ENCODE assay signal across 8 cellular contexts in the genomic region with DNA sequence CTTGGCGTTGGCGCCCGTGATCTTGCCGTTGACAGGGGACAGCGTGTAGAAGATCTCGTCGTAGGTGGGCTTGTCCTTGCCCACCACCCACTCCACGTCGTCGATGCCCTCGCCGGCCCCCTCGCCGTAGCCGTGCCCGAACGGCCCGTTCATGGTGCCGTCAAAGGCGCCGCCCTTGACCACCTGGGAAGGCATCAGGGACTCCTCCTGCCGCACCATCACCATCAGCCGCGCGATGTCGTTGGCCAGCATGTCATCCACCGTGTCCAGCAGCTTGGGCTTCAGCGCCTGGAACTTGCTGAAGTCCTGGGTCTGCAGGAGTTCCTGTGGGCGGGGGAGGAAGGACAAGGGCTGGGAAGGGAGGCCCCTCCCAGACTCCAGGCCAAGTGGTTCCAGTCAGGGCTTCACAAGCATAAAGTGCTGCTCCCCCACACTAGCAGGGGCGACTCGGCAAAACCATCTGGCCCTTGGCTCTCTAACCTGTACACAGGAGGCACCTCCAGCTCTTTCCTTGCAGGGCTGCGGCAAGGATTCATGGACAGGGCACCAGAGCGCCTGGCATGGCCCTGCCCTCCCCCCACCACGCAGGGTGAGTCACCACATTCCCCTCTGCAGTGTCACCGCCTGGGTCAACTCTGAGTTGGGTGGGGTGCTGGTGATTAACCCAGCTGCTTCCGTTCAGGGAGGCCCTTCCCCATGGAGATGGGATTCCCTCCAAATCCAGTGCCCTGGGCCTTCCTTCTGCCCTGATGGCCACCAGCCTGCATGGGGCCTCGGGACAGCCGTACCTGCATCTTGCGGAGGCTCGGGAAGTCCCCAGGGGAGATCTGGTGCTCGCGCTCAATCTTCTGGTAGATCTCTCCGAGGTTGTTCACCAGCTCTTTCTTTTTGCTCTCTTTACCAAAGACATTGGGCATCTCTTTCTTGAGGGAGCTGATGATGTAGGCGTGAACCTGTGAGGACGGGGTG. TPM values are rescaled to one million over a fixed set of nuclear protein-coding genes. Genes with fewer than 3 reads are reported as not detected.
DNase-seq lines count a peak whose midpoint lies in the region; ATAC-seq lines count a peak whose summit lies in the region.

No MANE protein-coding gene starts in this region.

- no peaks in the 10 kb centered on the region for H3K27me3 Mint-ChIP-seq in activated naive CD8-positive, alpha-beta T cell treated with anti-CD3 and anti-CD28 coated beads, Interleukin-2, amount 10 ng/mL, durations not matched to agents 7 days and 5 days

- H3K27ac Mint-ChIP-seq in activated naive CD8-positive, alpha-beta T cell treated with anti-CD3 and anti-CD28 coated beads, Interleukin-2, amount 10 ng/mL, durations not matched to agents 7 days and 5 days, result peak overlapping the region; percentile 63

- DNase-seq in COLO668 (lab: John Stamatoyannopoulos, UW; ENCODE audit: unreplicated experiment) (peak; percentile 74), MV-4-11 (lab: John Stamatoyannopoulos, UW) (peak; percentile 38), left cardiac atrium (peak; percentile 91), skeletal muscle cell (ENCODE audit: low read depth) (peak; percentile 53), NCI-H1092 treated with DMSO at 0.1 percent for 48 hours (lab: John Stamatoyannopoulos, UW) (no peak), globus pallidus (ENCODE audit: low spot score) (no peak), occipital lobe (lab: John Stamatoyannopoulos, UW) (no peak)
- DNase-seq in activated naive CD8-positive, alpha-beta T cell treated with anti-CD3 and anti-CD28 coated beads, Interleukin-2, amount 10 ng/mL, durations not matched to agents 7 days and 5 days, result no peak

- no peak overlapping the region for H3K4me3 ChIP-seq in skeletal muscle cell (ENCODE audit: low read depth, low read length)

- POLR2A ChIA-PET in activated naive CD8-positive, alpha-beta T cell treated with anti-CD3 and anti-CD28 coated beads, Interleukin-2, amount 10 ng/mL, durations not matched to agents 7 days and 5 days (lab: Charles Lee), result interaction anchor here (3.8 to 27.4 kb wide), 3 partner anchors 8 to 29 kb away, joined by 21 to 782 read pairs (median 142); a partner anchor contains a TSS

- H3K36me3 Mint-ChIP-seq in activated naive CD8-positive, alpha-beta T cell treated with anti-CD3 and anti-CD28 coated beads, Interleukin-2, amount 10 ng/mL, durations not matched to agents 7 days and 5 days, result peaks cover 25% of the 10 kb centered on the region

- peaks cover 68% of the 10 kb centered on the region for H3K4me1 Mint-ChIP-seq in activated naive CD8-positive, alpha-beta T cell treated with anti-CD3 and anti-CD28 coated beads, Interleukin-2, amount 10 ng/mL, durations not matched to agents 7 days and 5 days

- ATAC-seq in activated naive CD8-positive, alpha-beta T cell treated with anti-CD3 and anti-CD28 coated beads, Interleukin-2, amount 10 ng/mL, durations not matched to agents 7 days and 5 days (ENCODE audit: low read depth), result no peak
- ATAC-seq in left cardiac atrium, result peak; percentile 59 to 91

- peak overlapping the region; percentile 62 for H3K4me3 Mint-ChIP-seq in activated naive CD8-positive, alpha-beta T cell treated with anti-CD3 and anti-CD28 coated beads, Interleukin-2, amount 10 ng/mL, durations not matched to agents 7 days and 5 days

- no peaks in the 10 kb centered on the region for H3K9me3 Mint-ChIP-seq in activated naive CD8-positive, alpha-beta T cell treated with anti-CD3 and anti-CD28 coated beads, Interleukin-2, amount 10 ng/mL, durations not matched to agents 7 days and 5 days

- intact Hi-C loops in left cardiac atrium (cut with DNase I), result no loop called here

RNA-seq across cellular contexts. Expression of a gene that starts 10.4 kb away (rescaled TPM):
- 1 to 10 TPM; 3.4 to 3.5 TPM for total RNA-seq in activated naive CD8-positive, alpha-beta T cell treated with anti-CD3 and anti-CD28 coated beads, Interleukin-2, amount 10 ng/mL, durations not matched to agents 7 days and 5 days
- total RNA-seq in left cardiac atrium (under 1 TPM; 0.55 to 0.65 TPM), occipital lobe (0.16 TPM)

RNA-seq across cellular contexts. Expression of a gene that starts 23.6 kb away (rescaled TPM):
- total RNA-seq in activated naive CD8-positive, alpha-beta T cell treated with anti-CD3 and anti-CD28 coated beads, Interleukin-2, amount 10 ng/mL, durations not matched to agents 7 days and 5 days, result 100 to 1,000 TPM; 187 to 195 TPM
- total RNA-seq in left cardiac atrium, result 10 to 100 TPM; 36.6 to 43.1 TPM
- total RNA-seq in occipital lobe, result 22.9 TPM

RNA-seq across cellular contexts. Expression of a gene that starts 44.5 kb away (rescaled TPM):
- total RNA-seq in activated naive CD8-positive, alpha-beta T cell treated with anti-CD3 and anti-CD28 coated beads, Interleukin-2, amount 10 ng/mL, durations not matched to agents 7 days and 5 days, result 10 to 100 TPM; 37.4 to 39.0 TPM
- total RNA-seq in left cardiac atrium (10 to 100 TPM in 1 of 2 donors, 1 to 10 TPM in 1; 9.0 to 12.3 TPM), occipital lobe (17.2 TPM)

RNA-seq across cellular contexts. Expression of a gene that starts 51.8 kb away (rescaled TPM):
- 10 to 100 TPM; 92.0 to 96.2 TPM for total RNA-seq in activated naive CD8-positive, alpha-beta T cell treated with anti-CD3 and anti-CD28 coated beads, Interleukin-2, amount 10 ng/mL, durations not matched to agents 7 days and 5 days
- total RNA-seq in left cardiac atrium (10 to 100 TPM in 1 of 2 donors, 1 to 10 TPM in 1; 10.0 to 10.4 TPM), occipital lobe (9.8 TPM)

Comparison
In these comparisons a context has a peak if more than half of its experiments do, and no peak if none do; other contexts are left out.
1. DNase-seq: peak in COLO668 (single experiment), MV-4-11 (single experiment), left cardiac atrium (single experiment) and skeletal muscle cell (single experiment); none in activated naive CD8-positive, alpha-beta T cell treated with anti-CD3 and anti-CD28 coated beads, Interleukin-2, amount 10 ng/mL, durations not matched to agents 7 days and 5 days (single experiment), NCI-H1092 treated with DMSO at 0.1 percent for 48 hours (single experiment), globus pallidus (single experiment) and occipital lobe (single experiment).